24 cellular contexts compared by ENCODE assay signal in genomic region chr3:177340243-177340830, GRCh38.
DNase-seq lines count a peak whose midpoint lies in the region; ATAC-seq and TF ChIP-seq lines count a peak whose summit lies in the region.
"Had no signal": no experiment of that assay in that cellular context is flagged by ENCODE, and none has a peak within 500 bp of the region (broad histone marks: within the 10 kb centered on the region; RNA-seq: fewer than 3 reads in every experiment).

No MANE protein-coding gene starts in this region.

- 0 out of 2 replicates have a peak overlapping the region, but pooled peaks have one; percentile 22 for H4K5ac ChIP-seq in IMR-90 (ENCODE audit: low read depth, low read length)

- CTCF ChIA-PET in IMR-90 (lab: Yijun Ruan, JAX) = no interaction called here

- H4K20me1 ChIP-seq in IMR-90 (ENCODE audit: insufficient read depth, low read length) = no peaks in the 10 kb centered on the region

- peaks cover 3% of the 10 kb centered on the region; the same call in 1 of the 2 replicates for H3K9me1 ChIP-seq in IMR-90 (ENCODE audit: insufficient read depth, low read length)

- no peaks in the 10 kb centered on the region for H3K79me1 ChIP-seq in IMR-90 (ENCODE audit: low read depth in 1 of 2, low read length in 2 of 2)
- no peaks in the 10 kb centered on the region for H3K79me1 ChIP-seq in neuronal stem cell (ENCODE audit: low read depth, low read length)

- in situ Hi-C loops in IMR-90 (cut with MboI; ENCODE audit: low sequenced_read_pairs) = no loop called here

- no peak overlapping the region for H3K56ac ChIP-seq in IMR-90 (ENCODE audit: extremely low read depth, insufficient read depth, low read length)

- H3K36me3 ChIP-seq in IMR-90 (ENCODE audit: control insufficient read depth, insufficient read depth, low read length) (no peaks in the 10 kb centered on the region), neuronal stem cell (replicated peaks in 1 of 2; ENCODE audit: control insufficient read depth in 2 of 2, insufficient read depth in 2 of 2, low read length in 2 of 2) (no peaks in the 10 kb centered on the region)
- H3K36me3 ChIP-seq: thyroid gland had no signal

- H2AK5ac ChIP-seq in IMR-90 (ENCODE audit: low read depth, low read length) = peak overlapping the region; percentile 70
- H2AK5ac ChIP-seq in neuronal stem cell (ENCODE audit: low read depth, low read length) = no peak overlapping the region

- peak overlapping the region; percentile 54; the same call in 1 of the 2 replicates for H4K91ac ChIP-seq in IMR-90 (ENCODE audit: insufficient read depth, low read depth, low read length)
- no peak overlapping the region for H4K91ac ChIP-seq in neuronal stem cell (ENCODE audit: low read depth, low read length, poor library complexity)

- 0 out of 2 replicates have a peak overlapping the region, but pooled peaks have one; percentile 8 for H3K23ac ChIP-seq in IMR-90 (ENCODE audit: low read depth, low read length)
- no peak overlapping the region for H3K23ac ChIP-seq in neuronal stem cell (ENCODE audit: low read depth, low read length, poor library complexity)

- dilution Hi-C loops in IMR-90 (cut with HindIII; ENCODE audit: low sequenced_read_pairs, unreplicated experiment) = no loop called here

- no peak overlapping the region for H3K4me2 ChIP-seq in IMR-90 (ENCODE audit: low read depth, low read length)
- no peak overlapping the region for H3K4me2 ChIP-seq in neuronal stem cell (ENCODE audit: insufficient read depth, low read length, poor library complexity, severe bottlenecking)
- H3K4me2 ChIP-seq: smooth muscle cell had no signal

- H2AK9ac ChIP-seq in IMR-90 (replicated peaks; ENCODE audit: low read depth, low read length, poor library complexity) = no peak overlapping the region

- H3K9me3 ChIP-seq in IMR-90 (ENCODE audit: control insufficient read depth, insufficient read depth, low read length) = no peaks in the 10 kb centered on the region
- H3K9me3 ChIP-seq in neuronal stem cell (replicated peaks in 1 of 2; ENCODE audit: control insufficient read depth in 2 of 2, insufficient read depth in 1 of 2, low read depth in 1 of 2, low read length in 2 of 2) = no peaks in the 10 kb centered on the region
- H3K9me3 ChIP-seq: mucosa of descending colon, thyroid gland had no signal

- no peak for TF ChIP-seq CTCF in IMR-90 (conservative IDR thresholded peaks at IDR 0.05; ENCODE audit: low read depth, low read length)

- no TSS peak for BruUV-seq in IMR-90 (replicated peaks; lab: Mats Ljungman, UMichigan)

- DNase-seq in DMS 273 (lab: John Stamatoyannopoulos, UW; ENCODE audit: unreplicated experiment) (peak; percentile 25), DMS 273 treated with DMSO at 0.1 percent for 48 hours (lab: John Stamatoyannopoulos, UW) (no peak), IMR-90 (no peak), dermis blood vessel endothelial cell (peak; percentile 47), neuronal stem cell (ENCODE audit: low spot score) (no peak), retina (no peak)
- DNase-seq: activated naive CD4-positive, alpha-beta T cell treated with anti-CD3 and anti-CD28 coated beads for 36 hours; activated T-cell treated with anti-CD3 and anti-CD28 coated beads, Interleukin-2, amount 50 U/mL, for 72 hours; AML-193; amniotic stem cell; DND-41; KBM-7; left ventricle myocardium superior; mucosa of descending colon; NCI-H1436 treated with DMSO at 0.1 percent for 48 hours; NCI-H526 treated with DMSO at 0.1 percent for 48 hours; SHP77; stimulated activated naive CD4-positive, alpha-beta T cell; thyroid gland had no signal

- H4K8ac ChIP-seq in IMR-90 (ENCODE audit: low read depth in 2 of 2, low read length in 2 of 2) (peak overlapping the region; percentile 4 to 85; a peak in 2 of 4 replicates), neuronal stem cell (ENCODE audit: low read depth, low read length) (no peak overlapping the region)

- no peak for TF ChIP-seq RAD21 in IMR-90 (IDR thresholded peaks at IDR 0.05; ENCODE audit: low read length)

- H3K4me3 ChIP-seq in IMR-90 (ENCODE audit: insufficient read depth, low read depth, low read length) (no peak overlapping the region), neuronal stem cell (ENCODE audit: low read length in 2 of 2) (no peak overlapping the region)
- H3K4me3 ChIP-seq: mucosa of descending colon, smooth muscle cell, thyroid gland had no signal

- H3K27me3 ChIP-seq in IMR-90 (ENCODE audit: control insufficient read depth, insufficient read depth, low read length) = no peaks in the 10 kb centered on the region
- H3K27me3 ChIP-seq in neuronal stem cell (ENCODE audit: control insufficient read depth in 3 of 3, insufficient read depth in 3 of 3, low read depth in 1 of 3, low read length in 3 of 3) = no peaks in the 10 kb centered on the region
- H3K27me3 ChIP-seq: thyroid gland had no signal

- no peak overlapping the region for H2AFZ ChIP-seq in IMR-90 (replicated peaks; ENCODE audit: low read length, poor library complexity)
- H2AFZ ChIP-seq in neuronal stem cell (ENCODE audit: low read length) = no peak overlapping the region

- H3K4me1 ChIP-seq in IMR-90 (ENCODE audit: control insufficient read depth, insufficient read depth, low read length) = peaks cover 14% of the 10 kb centered on the region
- peaks cover 4 to 11% of the 10 kb centered on the region in 2 donors for H3K4me1 ChIP-seq in neuronal stem cell (ENCODE audit: control insufficient read depth in 2 of 2, insufficient read depth in 1 of 2, low read depth in 1 of 2, low read length in 2 of 2)

- POLR2A ChIA-PET in IMR-90 (lab: Charles Lee; ENCODE audit: unreplicated experiment) = interaction anchor here (0.6 kb wide), 1 partner anchor 18 kb away, joined by 3 read pairs; no protein-coding TSS in a partner anchor

- WGBS in IMR-90 (ENCODE audit: extremely low coverage in 2 of 2, insufficient read length in 1 of 2), 2 experiments = no CpG with 5 or more reads among the region's 2 CpGs
- WGBS in neuronal stem cell (ENCODE audit: extremely low coverage in 2 of 2, insufficient read length in 2 of 2, insufficient replicate concordance in 1 of 2), 2 donors = no CpG with 5 or more reads among the region's 2 CpGs

- H3K9ac ChIP-seq in IMR-90 (ENCODE audit: low read depth, low read length) (no peak overlapping the region), neuronal stem cell (ENCODE audit: low read depth, low read length, poor library complexity) (no peak overlapping the region)

- ATAC-seq in IMR-90 (ENCODE audit: low read depth) (no peak), HG03095 (IDR thresholded peaks at IDR 0.05; ENCODE audit: unreplicated experiment) (no peak), HG03442 (IDR thresholded peaks at IDR 0.05; ENCODE audit: unreplicated experiment) (no peak)
- ATAC-seq: activated T-cell treated with anti-CD3 and anti-CD28 coated beads, Interleukin-2, amount 50 U/mL, for 72 hours; left ventricle myocardium superior; mucosa of descending colon had no signal

- intact Hi-C loops in IMR-90 (cut with micrococcal nuclease) = no loop called here

- 0 out of 2 replicates have a peak overlapping the region, but pooled peaks have one; percentile 4 for H2BK20ac ChIP-seq in IMR-90 (ENCODE audit: low read depth, low read length)

- no peak overlapping the region for H2BK12ac ChIP-seq in neuronal stem cell (ENCODE audit: low read length)

- H3K18ac ChIP-seq in IMR-90 (ENCODE audit: low read depth, low read length) = peak overlapping the region; percentile 85; the same call in 1 of the 2 replicates
- H3K18ac ChIP-seq in neuronal stem cell (ENCODE audit: low read length) = no peak overlapping the region

- no peak for TF ChIP-seq POLR2A in IMR-90 (IDR thresholded peaks at IDR 0.05; ENCODE audit: low read depth, low read length)

- 0 out of 2 replicates have a peak overlapping the region, but pooled peaks have one; percentile 37 for H3K14ac ChIP-seq in IMR-90 (replicated peaks; ENCODE audit: low read depth, low read length)
- no peak overlapping the region for H3K14ac ChIP-seq in neuronal stem cell (ENCODE audit: low read length)

- H2BK120ac ChIP-seq in IMR-90 (ENCODE audit: low read depth, low read length) (peak overlapping the region; percentile 76), neuronal stem cell (ENCODE audit: low read depth, low read length) (no peak overlapping the region)

- H3K4ac ChIP-seq in IMR-90 (ENCODE audit: low read depth, low read length) = peak overlapping the region; percentile 64; the same call in 1 of the 2 replicates
- H3K4ac ChIP-seq in neuronal stem cell (ENCODE audit: low read length) = peak overlapping the region; percentile 10

- H3K27ac ChIP-seq in IMR-90 (ENCODE audit: insufficient read depth, low read length) (0 out of 2 replicates have a peak overlapping the region, but pooled peaks have one; percentile 23), neuronal stem cell (replicated peaks; ENCODE audit: low read length) (no peak overlapping the region)
- H3K27ac ChIP-seq: 22Rv1, epithelial cell of prostate had no signal

- H2BK15ac ChIP-seq in IMR-90 (ENCODE audit: low read depth, low read length) = peak overlapping the region; percentile 45; the same call in 1 of the 3 replicates
- H2BK15ac ChIP-seq in neuronal stem cell (ENCODE audit: low read length) = no peak overlapping the region

- peak overlapping the region; percentile 31 for H2BK5ac ChIP-seq in IMR-90 (ENCODE audit: low read depth, low read length, poor library complexity, severe bottlenecking)
- H2BK5ac ChIP-seq in neuronal stem cell (ENCODE audit: low read length) = no peak overlapping the region

TF ChIP-seq in IMR-90, 13 proteins besides CTCF, POLR2A, EP300 and RAD21 (continues in another document):
- no peak for TF ChIP-seq RFX5 (IDR thresholded peaks at IDR 0.05; ENCODE audit: low read depth, low read length)
- no peak for TF ChIP-seq MAFK (IDR thresholded peaks at IDR 0.05; ENCODE audit: low read depth, low read length)
- no peak for TF ChIP-seq MXI1 (IDR thresholded peaks at IDR 0.05; ENCODE audit: borderline replicate concordance, low read depth, low read length)
- no peak for TF ChIP-seq SMC3 (IDR thresholded peaks at IDR 0.05; ENCODE audit: low read depth, low read length)
- TF ChIP-seq BHLHE40 (IDR thresholded peaks at IDR 0.05; ENCODE audit: low read depth, low read length) = no peak
- no peak for TF ChIP-seq ELK1 (IDR thresholded peaks at IDR 0.05; ENCODE audit: borderline replicate concordance, low read depth, low read length)
- TF ChIP-seq NFE2L2 (IDR thresholded peaks at IDR 0.05; ENCODE audit: low read depth, low read length) = no peak
- no peak for TF ChIP-seq MAZ (IDR thresholded peaks at IDR 0.05; ENCODE audit: borderline replicate concordance, low read depth, low read length)

Comparison
In these comparisons a context has a peak if more than half of its experiments do, and no peak if none do; other contexts are left out.
1. DNase-seq: peak in DMS 273 (single experiment) and dermis blood vessel endothelial cell (single experiment); none in DMS 273 treated with DMSO at 0.1 percent for 48 hours (single experiment), IMR-90 (single experiment), neuronal stem cell (single experiment) and retina (single experiment).